21 cellular contexts compared by ENCODE assay signal in the genomic region with DNA sequence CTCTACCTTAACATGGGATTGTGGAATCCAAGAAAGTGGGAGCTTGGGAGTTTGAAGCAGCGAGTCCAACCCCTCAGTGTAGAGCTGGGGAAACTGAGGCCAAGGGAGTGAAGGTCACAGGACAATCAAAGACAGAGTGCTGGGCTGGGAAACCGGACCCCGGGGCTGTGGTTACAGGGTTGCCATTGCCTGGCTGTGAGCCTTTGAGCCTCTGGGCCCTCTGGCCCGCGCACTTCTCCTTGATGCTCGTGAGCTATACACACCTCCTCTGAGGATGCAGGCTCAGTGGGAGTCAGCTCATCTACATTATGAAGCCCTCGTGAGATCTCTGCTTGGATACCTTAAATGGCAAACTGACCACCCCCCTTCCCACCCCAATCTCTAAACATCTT. TPM values are rescaled to one million over a fixed set of nuclear protein-coding genes. Genes with fewer than 3 reads are reported as not detected.
DNase-seq lines count a peak whose midpoint lies in the region; ATAC-seq and TF ChIP-seq lines count a peak whose summit lies in the region.
"Had no signal": no experiment of that assay in that cellular context is flagged by ENCODE, and none has a peak within 500 bp of the region (broad histone marks: within the 10 kb centered on the region; RNA-seq: fewer than 3 reads in every experiment).

No MANE protein-coding gene starts in this region.

- H3K27me3 ChIP-seq in body of pancreas (no peaks in the 10 kb centered on the region), right lobe of liver (no peaks in the 10 kb centered on the region)
- H3K27me3 ChIP-seq: thyroid gland had no signal

- no peak overlapping the region for H3K27ac Mint-ChIP-seq in mesothelial cell of epicardium
- H3K27ac Mint-ChIP-seq: activated naive CD4-positive, alpha-beta T cell treated with anti-CD3 and anti-CD28 coated beads for 36 hours; activated T-cell treated with anti-CD3 and anti-CD28 coated beads, Interleukin-2, amount 50 U/mL, for 72 hours; memory B cell; stimulated activated naive CD8-positive, alpha-beta T cell treated with anti-CD3 and anti-CD28 coated beads, Interleukin-15, Interleukin-2, amounts not matched to agents 100 ng/mL and 50 ng/mL, for 24 hours had no signal

- no peaks in the 10 kb centered on the region for H3K36me3 Mint-ChIP-seq in mesothelial cell of epicardium
- H3K36me3 Mint-ChIP-seq: memory B cell had no signal

- H3K4me1 ChIP-seq in body of pancreas (peaks cover 77% of the 10 kb centered on the region), right lobe of liver (peaks cover 5 to 58% (median 31%) of the 10 kb centered on the region in 4 donors)

- TF ChIP-seq POLR2A in body of pancreas (IDR thresholded peaks at IDR 0.05) (no peak), right lobe of liver (IDR thresholded peaks at IDR 0.05) (no peak)

- no peak overlapping the region for H3K4me3 Mint-ChIP-seq in mesothelial cell of epicardium
- H3K4me3 Mint-ChIP-seq: activated naive CD4-positive, alpha-beta T cell treated with anti-CD3 and anti-CD28 coated beads for 36 hours; activated T-cell treated with anti-CD3 and anti-CD28 coated beads, Interleukin-2, amount 50 U/mL, for 72 hours; memory B cell; naive thymus-derived CD4-positive, alpha-beta T cell; stimulated activated naive CD8-positive, alpha-beta T cell treated with anti-CD3 and anti-CD28 coated beads, Interleukin-15, Interleukin-2, amounts not matched to agents 100 ng/mL and 50 ng/mL, for 24 hours had no signal

- H3K4me3 ChIP-seq in body of pancreas (no peak overlapping the region), right lobe of liver (peak overlapping the region; percentile 4 to 88 (median 88))
- H3K4me3 ChIP-seq: thyroid gland had no signal

- H3K27ac ChIP-seq in body of pancreas = peak overlapping the region; percentile 82 to 89 (median 86)
- H3K27ac ChIP-seq in right lobe of liver = peak overlapping the region; percentile 63 to 81 (median 65)
- H3K27ac ChIP-seq: thyroid gland had no signal

- ATAC-seq in Right ventricle myocardium inferior = no peak
- no peak for ATAC-seq in left ventricle myocardium superior
- ATAC-seq in body of pancreas = no peak
- no peak for ATAC-seq in right lobe of liver
- ATAC-seq: activated T-cell treated with anti-CD3 and anti-CD28 coated beads, Interleukin-2, amount 50 U/mL, for 72 hours; naive thymus-derived CD4-positive, alpha-beta T cell had no signal

- H3K9me3 ChIP-seq in body of pancreas (no peaks in the 10 kb centered on the region), right lobe of liver (no peaks in the 10 kb centered on the region)
- H3K9me3 ChIP-seq: thyroid gland had no signal

- peaks cover 30% of the 10 kb centered on the region for H3K4me1 Mint-ChIP-seq in mesothelial cell of epicardium

- no peak for TF ChIP-seq CTCF in body of pancreas (IDR thresholded peaks at IDR 0.05)
- TF ChIP-seq CTCF in right lobe of liver (IDR thresholded peaks at IDR 0.05) = no peak
- TF ChIP-seq CTCF in mesothelial cell of epicardium (IDR thresholded peaks at IDR 0.05; ENCODE audit: unreplicated experiment) = no peak

- 86 to 94% methylated on average over 6 to 7 of the region's 7 CpGs for WGBS in body of pancreas, 2 donors
- WGBS in right lobe of liver (ENCODE audit: insufficient coverage, low coverage, low lambda C conversion rate, missing lambda C conversion rate) = 60% methylated on average over 3 of the region's 7 CpGs

- peak; percentile 56 for DNase-seq in Right ventricle myocardium inferior (ENCODE audit: missing footprints)
- no peak for DNase-seq in left ventricle myocardium superior
- DNase-seq in body of pancreas = no peak
- DNase-seq in right lobe of liver = peak in 2 of 3 donors; percentile 7 to 43
- DNase-seq in AML-193 (lab: John Stamatoyannopoulos, UW) = no peak
- DNase-seq in NCI-H446 (lab: John Stamatoyannopoulos, UW) = no peak
- DNase-seq in mesothelial cell of epicardium (ENCODE audit: low spot score in 2 of 2, unreplicated experiment in 2 of 2) = no peak
- no peak for DNase-seq in NCI-H1092 (lab: John Stamatoyannopoulos, UW)
- DNase-seq: activated CD4-positive, alpha-beta T cell treated with anti-CD3 and anti-CD28 coated beads for 48 hours; activated naive CD4-positive, alpha-beta T cell treated with anti-CD3 and anti-CD28 coated beads for 36 hours; activated T-cell treated with anti-CD3 and anti-CD28 coated beads, Interleukin-2, amount 50 U/mL, for 72 hours; anterior cingulate cortex; KBM-7; naive thymus-derived CD4-positive, alpha-beta T cell; NCI-H1694; NCI-H2171; NCI-H524; thyroid gland had no signal

- no peaks in the 10 kb centered on the region for H3K9me3 Mint-ChIP-seq in mesothelial cell of epicardium
- H3K9me3 Mint-ChIP-seq: activated naive CD4-positive, alpha-beta T cell treated with anti-CD3 and anti-CD28 coated beads for 36 hours; activated T-cell treated with anti-CD3 and anti-CD28 coated beads, Interleukin-2, amount 50 U/mL, for 72 hours; memory B cell; naive thymus-derived CD4-positive, alpha-beta T cell; stimulated activated naive CD8-positive, alpha-beta T cell treated with anti-CD3 and anti-CD28 coated beads, Interleukin-15, Interleukin-2, amounts not matched to agents 100 ng/mL and 50 ng/mL, for 24 hours had no signal

- H3K36me3 ChIP-seq in body of pancreas (replicated peaks in 1 of 2; ENCODE audit: insufficient read depth in 1 of 2, low read depth in 2 of 2) (no peaks in the 10 kb centered on the region), right lobe of liver (no peaks in the 10 kb centered on the region)
- H3K36me3 ChIP-seq: thyroid gland had no signal

- peaks cover 58% of the 10 kb centered on the region for H3K27me3 Mint-ChIP-seq in mesothelial cell of epicardium (ENCODE audit: low read depth)

- intact Hi-C loops in Right ventricle myocardium inferior (cut with DNase I) = no loop called here
- intact Hi-C loops in left ventricle myocardium superior (cut with micrococcal nuclease) = no loop called here
- intact Hi-C loops in body of pancreas (cut with DNase I) = no loop called here
- intact Hi-C loops in right lobe of liver (cut with DNase I) = loop anchor here in 1 of 2 donors (5.0 kb wide), 1 partner anchor 46 kb away; no protein-coding TSS in a partner anchor

RNA-seq across cellular contexts. Expression of a gene that starts 2.1 kb away (rescaled TPM):
- total RNA-seq in Right ventricle myocardium inferior = 0.68 TPM
- total RNA-seq in left ventricle myocardium superior = 0.37 TPM
- 100 to 1,000 TPM; 130 to 163 TPM for total RNA-seq in body of pancreas
- total RNA-seq in right lobe of liver = 100 to 1,000 TPM; 146 to 286 (median 178) TPM
- 0.44 to 1.2 TPM (median 0.93 TPM) in 3 replicates for total RNA-seq in mesothelial cell of epicardium
- total RNA-seq: activated naive CD4-positive, alpha-beta T cell treated with anti-CD3 and anti-CD28 coated beads for 36 hours; activated T-cell treated with anti-CD3 and anti-CD28 coated beads, Interleukin-2, amount 50 U/mL, for 72 hours; T-helper 2 cell treated with Interferon-gamma antibody and Interleukin-4, amounts not matched to agents 100 ng/mL and 5 ng/mL, for 36 hours had no signal

Comparison
In these comparisons a context has a peak if more than half of its experiments do, and no peak if none do; other contexts are left out.
1. DNase-seq: peak in Right ventricle myocardium inferior (single experiment) and right lobe of liver (2 of 3); none in left ventricle myocardium superior (single experiment), body of pancreas (0 of 4), AML-193 (0 of 2), NCI-H446 (0 of 2), mesothelial cell of epicardium (0 of 2) and NCI-H1092 (single experiment).
2. H3K4me3 ChIP-seq: peak in right lobe of liver (3 of 3); none in body of pancreas (0 of 2).
3. RNA of a gene that starts 2.1 kb away (total RNA-seq): 146 to 286 TPM in right lobe of liver and 130 to 163 TPM in body of pancreas; 0.44 to 1.2 TPM in mesothelial cell of epicardium, 0.68 TPM in Right ventricle myocardium inferior (single experiment) and 0.37 TPM in left ventricle myocardium superior (single experiment); every median in the first group is over 10 times any median in the second.